Comparison of ENCODE assay signal across 8 cellular contexts in genomic region chr4:141637565-141637964, GRCh38. TPM values are rescaled to one million over a fixed set of nuclear protein-coding genes. Genes with fewer than 3 reads are reported as not detected.
DNase-seq lines count a peak whose midpoint lies in the region; ATAC-seq and TF ChIP-seq lines count a peak whose summit lies in the region.

No MANE protein-coding gene starts in this region.

- ATAC-seq in HG03432 (IDR thresholded peaks at IDR 0.05; ENCODE audit: unreplicated experiment): peak; percentile 15
- ATAC-seq in GM21723 (IDR thresholded peaks at IDR 0.05; ENCODE audit: unreplicated experiment): no peak
- no peak for ATAC-seq in GM19397 (IDR thresholded peaks at IDR 0.05; ENCODE audit: unreplicated experiment)

- no peak overlapping the region for H3K27ac Mint-ChIP-seq in chondrocyte (ENCODE audit: unreplicated experiment)

- DNase-seq in GM13976 (ENCODE audit: low spot score): peak; percentile 40
- no peak for DNase-seq in chondrocyte (ENCODE audit: low spot score)
- DNase-seq in prostate gland (ENCODE audit: low spot score): no peak
- no peak for DNase-seq in activated effector memory CD4-positive, alpha-beta T cell treated with Interleukin-2 at 50 U/mL for 16 hours
- no peak for DNase-seq in NCI-H526 (lab: John Stamatoyannopoulos, UW)

- peak overlapping the region; percentile 56 to 80 for H3K4me3 ChIP-seq in prostate gland

- intact Hi-C loops in prostate gland (cut with DNase I): no loop called here

- in situ Hi-C loops in GM13976 (cut with MboI; ENCODE audit: low sequenced_read_pairs, unreplicated experiment): no loop called here

- H3K36me3 Mint-ChIP-seq in chondrocyte (ENCODE audit: low read depth): no peaks in the 10 kb centered on the region

- no peaks in the 10 kb centered on the region for H3K4me1 ChIP-seq in prostate gland (replicated peaks)

- TF ChIP-seq CTCF in GM13976 (IDR thresholded peaks at IDR 0.05; ENCODE audit: borderline replicate concordance, control extremely low read depth, extremely low read depth, insufficient read depth, missing control alignments) (no peak), chondrocyte (IDR thresholded peaks at IDR 0.05) (no peak), prostate gland (IDR thresholded peaks at IDR 0.05) (no peak)

- no peak overlapping the region for H3K27ac ChIP-seq in prostate gland

- no peaks in the 10 kb centered on the region for H3K27me3 ChIP-seq in prostate gland (replicated peaks; ENCODE audit: insufficient read depth)

- no peaks in the 10 kb centered on the region for H3K9me3 ChIP-seq in prostate gland

- peaks cover 15% of the 10 kb centered on the region for H3K4me1 Mint-ChIP-seq in chondrocyte (ENCODE audit: low read depth)

- no peaks in the 10 kb centered on the region for H3K36me3 ChIP-seq in prostate gland

- H3K9me3 Mint-ChIP-seq in chondrocyte (ENCODE audit: low read depth): no peaks in the 10 kb centered on the region

- WGBS in prostate gland: 86% methylated on average over 2 of the region's 2 CpGs

- no peaks in the 10 kb centered on the region for H3K27me3 Mint-ChIP-seq in chondrocyte (ENCODE audit: low read depth)

- peak overlapping the region; percentile 93 for H3K4me3 Mint-ChIP-seq in chondrocyte (ENCODE audit: unreplicated experiment)

- no peak for TF ChIP-seq POLR2A in prostate gland (IDR thresholded peaks at IDR 0.05)

RNA-seq across cellular contexts. Expression of gene IL15, which starts 1.2 kb away (rescaled TPM):
- total RNA-seq in chondrocyte (0.90 to 4.2 TPM (median 1.3 TPM) in 3 replicates), prostate gland (1 to 10 TPM; 1.2 to 2.0 TPM)
